8 cellular contexts compared by ENCODE assay signal in the genomic region with DNA sequence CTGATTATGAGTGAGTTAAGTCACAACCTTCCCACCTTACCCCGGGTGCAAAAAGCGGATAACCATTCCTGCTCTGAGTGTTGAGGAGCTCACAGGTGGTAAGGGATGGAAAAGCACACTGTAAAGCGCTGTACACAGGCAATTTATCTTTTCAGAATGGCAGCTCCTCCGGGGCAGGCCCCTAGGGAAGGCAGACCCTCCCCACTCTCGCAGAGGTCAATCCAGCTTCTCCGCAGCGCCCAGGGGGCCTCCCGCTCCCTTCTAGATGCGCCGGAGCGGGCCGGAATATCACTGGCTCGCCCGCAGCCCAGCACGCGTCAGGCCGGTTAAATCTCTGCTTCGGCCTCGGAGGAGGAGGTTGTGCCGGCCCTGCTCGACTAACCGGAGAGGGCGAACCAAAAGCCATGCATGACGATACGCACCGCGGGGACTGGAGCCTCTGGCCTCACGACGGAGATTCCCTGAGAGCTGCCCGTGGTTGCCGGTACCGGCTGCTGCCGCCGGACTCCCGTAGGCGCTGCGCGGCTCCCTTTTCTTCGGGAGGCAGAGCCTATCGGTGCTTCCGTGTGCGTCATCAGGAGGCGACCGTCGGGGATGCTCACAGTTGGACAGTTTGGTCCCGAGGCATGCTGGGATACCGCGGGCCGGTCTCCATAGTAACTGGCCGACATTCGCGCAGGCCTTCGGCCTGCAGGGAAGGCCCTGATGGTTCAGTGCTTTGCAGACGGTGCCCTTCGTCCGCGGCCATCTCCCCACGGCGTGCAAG. TPM values are rescaled to one million over a fixed set of nuclear protein-coding genes. Genes with fewer than 3 reads are reported as not detected.
A peak's percentile ranks its signal among the peaks of the same experiment; 100 is the strongest.
DNase-seq lines count a peak whose midpoint lies in the region; ATAC-seq and TF ChIP-seq lines count a peak whose summit lies in the region.

A gene with protein sequence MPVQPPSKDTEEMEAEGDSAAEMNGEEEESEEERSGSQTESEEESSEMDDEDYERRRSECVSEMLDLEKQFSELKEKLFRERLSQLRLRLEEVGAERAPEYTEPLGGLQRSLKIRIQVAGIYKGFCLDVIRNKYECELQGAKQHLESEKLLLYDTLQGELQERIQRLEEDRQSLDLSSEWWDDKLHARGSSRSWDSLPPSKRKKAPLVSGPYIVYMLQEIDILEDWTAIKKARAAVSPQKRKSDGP (minus strand): TSS at position 555 of the 766 bp plus-strand sequence. CDS start 2,870 bp downstream, outside the sequence.

- TF ChIP-seq CTCF in GM12875 (IDR thresholded peaks at IDR 0.05; ENCODE audit: borderline replicate concordance, insufficient read depth, low read depth, low read length) (no peak), heart left ventricle (IDR thresholded peaks at IDR 0.05) (peak in 3 of 12 donors; percentile 14 to 19 (median 17)), transverse colon (IDR thresholded peaks at IDR 0.05) (peak in 3 of 5 experiments; percentile 18 to 67 (median 61))

- intact Hi-C loops in heart left ventricle (cut with DNase I), result loop anchor here in 7 of 10 donors (1.0 to 10.0 kb wide), 5 partner anchors 27 to 480 kb away; a partner anchor contains a TSS
- intact Hi-C loops in transverse colon (cut with DNase I; ENCODE audit: low total_unique reads), result no loop called here

- H3K4me3 ChIP-seq in GM12875 (ENCODE audit: low read depth, low read length) (peak within 1 kb of the TSS; percentile 93), heart left ventricle (peak within 1 kb of the TSS; percentile 84 to 100 (median 96)), transverse colon (peak within 1 kb of the TSS; percentile 61 to 85 (median 72))

- H3K36me3 ChIP-seq in heart left ventricle, result peaks cover 0 to 30% (median 22%) of the 10 kb centered on the region in 9 donors
- H3K36me3 ChIP-seq in transverse colon, result peaks cover 0 to 11% (median 5%) of the 10 kb centered on the region in 4 donors

- H3K4me1 Mint-ChIP-seq in T-cell, result peaks cover 39 to 56% (median 50%) of the 10 kb centered on the region in 3 donors

- H3K27ac Mint-ChIP-seq in T-cell, result peak within 1 kb of the TSS; percentile 92 to 93

- H3K27ac ChIP-seq in adipose tissue (ENCODE audit: low read depth, low read length), result no peak within 1 kb of the TSS
- H3K27ac ChIP-seq in heart left ventricle, result peak within 1 kb of the TSS in 11 of 12 donors; percentile 41 to 87 (median 80)
- H3K27ac ChIP-seq in transverse colon, result peak within 1 kb of the TSS; percentile 87 to 98 (median 92)

- H3K27me3 ChIP-seq in heart left ventricle (no peaks in the 10 kb centered on the region), transverse colon (no peaks in the 10 kb centered on the region)

- DNase-seq in NCI-H146 (lab: John Stamatoyannopoulos, UW) (peak; percentile 96), T-cell (peak; percentile 88 to 99 (median 96)), heart left ventricle (peak; percentile 98 to 100 (median 99)), pons (ENCODE audit: low spot score) (peak; percentile 95), transverse colon (peak; percentile 99)

- CTCF ChIA-PET in T-cell (lab: Charles Lee), result interaction anchor here (0.5 to 2.3 kb wide), 9 partner anchors 15 to 490 kb away, joined by 3 to 16 read pairs (median 3); a partner anchor contains a TSS

- 0 to 1% (median 0%) methylated on average over 58 to 59 of the region's 59 CpGs for WGBS in adipose tissue, 3 donors
- 0% methylated on average over 39 to 59 of the region's 59 CpGs for WGBS in heart left ventricle, 4 donors
- WGBS in transverse colon (ENCODE audit: low coverage in 1 of 2), 2 donors, result 0% methylated on average over 2 to 55 of the region's 59 CpGs

- peak; percentile 33 for TF ChIP-seq EP300 in transverse colon (IDR thresholded peaks at IDR 0.05; ENCODE audit: low read depth)

- no peaks in the 10 kb centered on the region for H3K9me3 Mint-ChIP-seq in T-cell

- H3K4me1 ChIP-seq in heart left ventricle (peaks cover 4 to 47% (median 34%) of the 10 kb centered on the region in 12 donors), transverse colon (peaks cover 23 to 52% (median 43%) of the 10 kb centered on the region in 4 donors)

- peaks cover 3% of the 10 kb centered on the region in 2 donors for H3K27me3 Mint-ChIP-seq in T-cell

- peak within 1 kb of the TSS; percentile 95 to 97 (median 96) for H3K4me3 Mint-ChIP-seq in T-cell

- POLR2A ChIA-PET in T-cell (lab: Charles Lee), result interaction anchor here (0.7 to 1.5 kb wide), 3 partner anchors 27 to 85 kb away, joined by 3 to 4 read pairs (median 3); a partner anchor contains a TSS

- ATAC-seq in HG02798 (IDR thresholded peaks at IDR 0.05; ENCODE audit: poor library complexity, unreplicated experiment), result peak; percentile 81
- peak; percentile 79 to 84 (median 81) for ATAC-seq in T-cell (replicated peaks in 1 of 4)
- peak; percentile 89 to 96 (median 91) for ATAC-seq in heart left ventricle

- peaks cover 18% of the 10 kb centered on the region for H3K36me3 Mint-ChIP-seq in T-cell

- H3K9me3 ChIP-seq in heart left ventricle, result no peaks in the 10 kb centered on the region
- no peaks in the 10 kb centered on the region for H3K9me3 ChIP-seq in transverse colon

- TF ChIP-seq POLR2A in heart left ventricle (IDR thresholded peaks at IDR 0.05) (peak in 1 of 2 donors; percentile 89), transverse colon (IDR thresholded peaks at IDR 0.05) (peak; percentile 94)

- in situ Hi-C loops in transverse colon (cut with MboI; ENCODE audit: low pct_ligation_motif_present in 1 of 4, low pct_unique_long_range_greater_than_20kb in 1 of 4, low sequenced_read_pairs in 3 of 4), result no loop called here

RNA-seq across cellular contexts. Expression of the gene that starts here (rescaled TPM):
- total RNA-seq in T-cell (10 to 100 TPM; 42.9 to 58.8 (median 54.8) TPM), heart left ventricle (10 to 100 TPM in 8 of 9 donors, 1 to 10 TPM in 1; 9.7 to 39.2 (median 16.5) TPM), transverse colon (100 to 1,000 TPM in 1 of 4 donors, 10 to 100 TPM in 3; 34.0 to 178 (median 63.1) TPM)
- polyA plus RNA-seq in adipose tissue (10 to 100 TPM; 33.5 to 40.2 (median 36.4) TPM), heart left ventricle (10 to 100 TPM; 24.7 to 77.4 TPM)
